Comparison of ENCODE assay signal across 1 cellular context in genomic region chr4:108141213-108142045, GRCh38.
TF ChIP-seq lines count a peak whose summit lies in the region.

No MANE protein-coding gene starts in this region.

TF ChIP-seq in GM23338, 12 proteins besides CTCF, POLR2A, EP300 and RAD21 (continued from another document):
- no peak for TF ChIP-seq ZNF462 (CRISPR knock-in tag; IDR thresholded peaks at IDR 0.05)
- TF ChIP-seq EZH2 (IDR thresholded peaks at IDR 0.05; ENCODE audit: low read depth, unreplicated experiment): no peak
- TF ChIP-seq ZNF114 (CRISPR knock-in tag; IDR thresholded peaks at IDR 0.05): no peak
- TF ChIP-seq EZH2phosphoT487 (IDR thresholded peaks at IDR 0.05; ENCODE audit: unreplicated experiment): no peak
- TF ChIP-seq POLR2AphosphoS5 (IDR thresholded peaks at IDR 0.05; ENCODE audit: low read depth): no peak
- no peak for TF ChIP-seq CREB1 (CRISPR knock-in tag; IDR thresholded peaks at IDR 0.05; ENCODE audit: low read depth)
- no peak for TF ChIP-seq STAT1 (IDR thresholded peaks at IDR 0.05; ENCODE audit: unreplicated experiment)
- TF ChIP-seq REST (IDR thresholded peaks at IDR 0.05; ENCODE audit: unreplicated experiment): no peak
- TF ChIP-seq NANOG (IDR thresholded peaks at IDR 0.05; ENCODE audit: borderline replicate concordance): no peak
- no peak for TF ChIP-seq JUNB (IDR thresholded peaks at IDR 0.05; ENCODE audit: unreplicated experiment)
TF ChIP-seq in GM23338: peak in this region for 0.
